35 cellular contexts compared by ENCODE assay signal in genomic region chr1:20705356-20705755, GRCh38. TPM values are rescaled to one million over a fixed set of nuclear protein-coding genes. Genes with fewer than 3 reads are reported as not detected.
A peak's percentile ranks its signal among the peaks of the same experiment; 100 is the strongest.
DNase-seq lines count a peak whose midpoint lies in the region; ATAC-seq, FAIRE-seq and TF ChIP-seq lines count a peak whose summit lies in the region.
"Had no signal": no experiment of that assay in that cellular context is flagged by ENCODE, and none has a peak within 500 bp of the region (broad histone marks: within the 10 kb centered on the region; RNA-seq: fewer than 3 reads in every experiment).

No MANE protein-coding gene starts in this region.

- H4K8ac ChIP-seq in mesenchymal stem cell (ENCODE audit: low read length) = no peak overlapping the region

- H3K18ac ChIP-seq in mesenchymal stem cell (ENCODE audit: low read depth in 1 of 2, low read length in 2 of 2) = no peak overlapping the region

- H3K27ac Mint-ChIP-seq in astrocyte (ENCODE audit: unreplicated experiment) = peak overlapping the region; percentile 66
- H3K27ac Mint-ChIP-seq: activated CD4-positive, alpha-beta T cell treated with anti-CD3 and anti-CD28 coated beads, Interleukin-2, amount 10 ng/mL, durations not matched to agents 24 days and 14 days; activated naive CD4-positive, alpha-beta T cell treated with anti-CD3 and anti-CD28 coated beads, Interleukin-2, amount 50 U/mL, for 24 hours; memory B cell; progenitor cell of endocrine pancreas; stimulated activated memory B cell treated with anti-CD40 and anti-IgM and Interleukin-4, amounts not matched to agents 10 μg/mL and 1 μg/mL and 100 μg/mL, for 72 hours had no signal

- H3K79me2 ChIP-seq in astrocyte (ENCODE audit: insufficient read depth, low read length) (no peaks in the 10 kb centered on the region), Karpas-422 (ENCODE audit: low read length) (no peaks in the 10 kb centered on the region)

- no peaks in the 10 kb centered on the region for H3K79me1 ChIP-seq in mesenchymal stem cell (replicated peaks; ENCODE audit: low read length, poor library complexity, severe bottlenecking)

- 63% methylated on average over 12 of the region's 12 CpGs for WGBS in mesenchymal stem cell

- H2AFZ ChIP-seq in astrocyte (ENCODE audit: low read depth, low read length) = peak overlapping the region; percentile 19
- no peak overlapping the region for H2AFZ ChIP-seq in mesenchymal stem cell (ENCODE audit: low read depth, low read length)
- H2AFZ ChIP-seq in Karpas-422 (ENCODE audit: low read length) = no peak overlapping the region

- no peak overlapping the region for H3K4me3 Mint-ChIP-seq in astrocyte (ENCODE audit: unreplicated experiment)
- H3K4me3 Mint-ChIP-seq: activated CD4-positive, alpha-beta T cell treated with anti-CD3 and anti-CD28 coated beads, Interleukin-2, amount 10 ng/mL, durations not matched to agents 24 days and 14 days; activated naive CD4-positive, alpha-beta T cell treated with anti-CD3 and anti-CD28 coated beads, Interleukin-2, amount 50 U/mL, for 24 hours; memory B cell; stimulated activated memory B cell treated with anti-CD40 and anti-IgM and Interleukin-4, amounts not matched to agents 10 μg/mL and 1 μg/mL and 100 μg/mL, for 72 hours had no signal

- H3K4ac ChIP-seq in mesenchymal stem cell (ENCODE audit: low read depth in 1 of 2, low read length in 2 of 2) = no peak overlapping the region

- no peak overlapping the region for H3K27ac ChIP-seq in astrocyte (ENCODE audit: low read depth, low read length)
- no peak overlapping the region for H3K27ac ChIP-seq in mesenchymal stem cell (ENCODE audit: low read length, poor library complexity, severe bottlenecking)
- H3K27ac ChIP-seq in Karpas-422 (ENCODE audit: low read length) = no peak overlapping the region
- H3K27ac ChIP-seq: BLaER1, breast epithelium, epithelial cell of prostate, transverse colon, WERI-Rb-1 had no signal

- no peak for ATAC-seq in GM21619 (IDR thresholded peaks at IDR 0.05; ENCODE audit: unreplicated experiment)
- ATAC-seq: left lobe of liver; stimulated activated memory B cell treated with anti-CD40 and anti-IgM and Interleukin-4, amounts not matched to agents 10 μg/mL and 1 μg/mL and 100 μg/mL, for 72 hours had no signal

- FAIRE-seq in astrocyte (lab: Jason Lieb, UNC) = no peak
- FAIRE-seq: G401.6 had no signal

- H3K27me3 Mint-ChIP-seq in astrocyte (ENCODE audit: low read depth, unreplicated experiment) = peaks cover 2% of the 10 kb centered on the region
- H3K27me3 Mint-ChIP-seq: activated CD4-positive, alpha-beta T cell treated with anti-CD3 and anti-CD28 coated beads, Interleukin-2, amount 10 ng/mL, durations not matched to agents 24 days and 14 days; activated naive CD4-positive, alpha-beta T cell treated with anti-CD3 and anti-CD28 coated beads, Interleukin-2, amount 50 U/mL, for 24 hours had no signal

- H3K23ac ChIP-seq in mesenchymal stem cell (ENCODE audit: low read length in 2 of 2) = no peak overlapping the region

- no peak overlapping the region for H3K9ac ChIP-seq in astrocyte (ENCODE audit: low read length)
- no peak overlapping the region for H3K9ac ChIP-seq in mesenchymal stem cell (ENCODE audit: low read length)
- no peak overlapping the region for H3K9ac ChIP-seq in Karpas-422 (ENCODE audit: low read length)
- H3K9ac ChIP-seq: BLaER1 had no signal

- peaks cover 6% of the 10 kb centered on the region for H3K36me3 Mint-ChIP-seq in astrocyte (ENCODE audit: low read depth, unreplicated experiment)
- H3K36me3 Mint-ChIP-seq: activated naive CD4-positive, alpha-beta T cell treated with anti-CD3 and anti-CD28 coated beads, Interleukin-2, amount 50 U/mL, for 24 hours; memory B cell; stimulated activated memory B cell treated with anti-CD40 and anti-IgM and Interleukin-4, amounts not matched to agents 10 μg/mL and 1 μg/mL and 100 μg/mL, for 72 hours had no signal

- H4K20me1 ChIP-seq in astrocyte (ENCODE audit: insufficient read depth, low read length) (no peaks in the 10 kb centered on the region), Karpas-422 (ENCODE audit: insufficient read depth, low read depth, low read length) (no peaks in the 10 kb centered on the region)
- H4K20me1 ChIP-seq: BLaER1 had no signal

- H2BK15ac ChIP-seq in mesenchymal stem cell (ENCODE audit: low read depth, poor library complexity, severe bottlenecking) = no peak overlapping the region

- H3K9me2 ChIP-seq in Karpas-422 (replicated peaks; ENCODE audit: insufficient read depth, low read length) = no peaks in the 10 kb centered on the region

- H3K9me3 ChIP-seq in astrocyte (ENCODE audit: insufficient read depth, low read depth, low read length) = peaks cover 4% of the 10 kb centered on the region
- no peaks in the 10 kb centered on the region for H3K9me3 ChIP-seq in mesenchymal stem cell (ENCODE audit: control insufficient read depth, low read length)
- no peaks in the 10 kb centered on the region for H3K9me3 ChIP-seq in Karpas-422 (ENCODE audit: low read length)
- H3K9me3 ChIP-seq: BLaER1, breast epithelium, transverse colon had no signal

- H2BK5ac ChIP-seq in mesenchymal stem cell (ENCODE audit: low read depth, low read length, poor library complexity, severe bottlenecking) = no peak overlapping the region

- no peak overlapping the region for H4K91ac ChIP-seq in mesenchymal stem cell (ENCODE audit: low read length)

- peaks cover 14% of the 10 kb centered on the region for H3K4me1 Mint-ChIP-seq in astrocyte (ENCODE audit: low read depth, unreplicated experiment)
- H3K4me1 Mint-ChIP-seq: activated CD4-positive, alpha-beta T cell treated with anti-CD3 and anti-CD28 coated beads, Interleukin-2, amount 10 ng/mL, durations not matched to agents 24 days and 14 days; activated naive CD4-positive, alpha-beta T cell treated with anti-CD3 and anti-CD28 coated beads, Interleukin-2, amount 50 U/mL, for 24 hours; memory B cell; stimulated activated memory B cell treated with anti-CD40 and anti-IgM and Interleukin-4, amounts not matched to agents 10 μg/mL and 1 μg/mL and 100 μg/mL, for 72 hours had no signal

- H3K36me3 ChIP-seq in astrocyte (ENCODE audit: insufficient read depth, low read length) = no peaks in the 10 kb centered on the region
- peaks cover 0 to 12% of the 10 kb centered on the region in 2 experiments for H3K36me3 ChIP-seq in mesenchymal stem cell (ENCODE audit: control insufficient read depth in 1 of 2, insufficient read depth in 2 of 2, low read depth in 1 of 2, low read length in 2 of 2)
- H3K36me3 ChIP-seq in Karpas-422 (ENCODE audit: insufficient read depth, low read length) = no peaks in the 10 kb centered on the region
- H3K36me3 ChIP-seq: BLaER1, breast epithelium, transverse colon, WERI-Rb-1 had no signal

- no peak overlapping the region for H2BK12ac ChIP-seq in mesenchymal stem cell (ENCODE audit: low read length in 2 of 2)

- H3K9me3 Mint-ChIP-seq in astrocyte (ENCODE audit: unreplicated experiment) = no peaks in the 10 kb centered on the region
- H3K9me3 Mint-ChIP-seq: activated CD4-positive, alpha-beta T cell treated with anti-CD3 and anti-CD28 coated beads, Interleukin-2, amount 10 ng/mL, durations not matched to agents 24 days and 14 days; activated naive CD4-positive, alpha-beta T cell treated with anti-CD3 and anti-CD28 coated beads, Interleukin-2, amount 50 U/mL, for 24 hours; memory B cell; stimulated activated memory B cell treated with anti-CD40 and anti-IgM and Interleukin-4, amounts not matched to agents 10 μg/mL and 1 μg/mL and 100 μg/mL, for 72 hours had no signal

- H3K4me1 ChIP-seq in astrocyte (ENCODE audit: insufficient read depth, low read length) (no peaks in the 10 kb centered on the region), mesenchymal stem cell (ENCODE audit: control insufficient read depth, insufficient read depth, low read depth, low read length) (peaks cover 10% of the 10 kb centered on the region), Karpas-422 (ENCODE audit: low read length) (no peaks in the 10 kb centered on the region)
- H3K4me1 ChIP-seq: breast epithelium, transverse colon had no signal

- TF ChIP-seq CTCF in astrocyte (IDR thresholded peaks at IDR 0.05; ENCODE audit: insufficient read depth, low read depth, low read length) = no peak

- H2BK120ac ChIP-seq in mesenchymal stem cell (ENCODE audit: low read depth, low read length) = no peak overlapping the region

- H3K27me3 ChIP-seq in astrocyte (ENCODE audit: insufficient read depth, low read length) (no peaks in the 10 kb centered on the region), mesenchymal stem cell (ENCODE audit: control insufficient read depth in 1 of 2, insufficient read depth in 1 of 2, low read length in 2 of 2) (peaks cover 0 to 12% of the 10 kb centered on the region in 2 experiments), Karpas-422 (ENCODE audit: low read length) (no peaks in the 10 kb centered on the region)
- H3K27me3 ChIP-seq: BLaER1, breast epithelium, transverse colon had no signal

- no peak overlapping the region for H3K14ac ChIP-seq in mesenchymal stem cell (ENCODE audit: low read length in 2 of 2)

- H2AK5ac ChIP-seq in mesenchymal stem cell (ENCODE audit: low read length, severe bottlenecking) = no peak overlapping the region

- H3K4me2 ChIP-seq in astrocyte (ENCODE audit: low read length) = peak overlapping the region; percentile 13
- H3K4me2 ChIP-seq in mesenchymal stem cell (ENCODE audit: low read length, poor library complexity, severe bottlenecking) = no peak overlapping the region
- no peak overlapping the region for H3K4me2 ChIP-seq in Karpas-422 (ENCODE audit: low read depth, low read length, poor library complexity, severe bottlenecking)
- H3K4me2 ChIP-seq: BLaER1 had no signal

- DNase-seq in Ammon's horn (ENCODE audit: low spot score) (peak; percentile 46), astrocyte (ENCODE audit: low read depth) (no peak), mesenchymal stem cell (peak; percentile 57), dermis blood vessel endothelial cell (no peak), Karpas-422 (no peak), NCI-H2196 treated with DMSO at 0.1 percent for 48 hours (lab: John Stamatoyannopoulos, UW; ENCODE audit: unreplicated experiment) (no peak)
- peak; percentile 88 for DNase-seq in Jurkat, Clone E6-1 (ENCODE audit: low read depth, low spot score)
- DNase-seq: ACHN; activated CD4-positive, alpha-beta T cell treated with anti-CD3 and anti-CD28 coated beads, Interleukin-2, amount 10 ng/mL, durations not matched to agents 24 days and 14 days; activated CD8-positive, alpha-beta memory T cell treated with anti-CD3 and anti-CD28 coated beads for 24 hours; activated T-cell treated with anti-CD3 and anti-CD28 coated beads for 4 hours; amniotic stem cell; COR-L47; DMS79; effector CD8-positive, alpha-beta T cell; HCEC 1CT; NCI-H1048; NCI-H187; NCI-H2227 treated with DMSO at 0.1 percent for 48 hours; NCI-H774; SW 1271; T1000; transverse colon; WERI-Rb-1 had no signal

- H3K4me3 ChIP-seq in Jurkat, Clone E6-1 (ENCODE audit: low read length) = no peak overlapping the region
- H3K4me3 ChIP-seq in astrocyte (ENCODE audit: insufficient read depth, low read depth, low read length) (no peak overlapping the region), mesenchymal stem cell (ENCODE audit: insufficient read depth in 1 of 2, low read depth in 1 of 2, low read length in 2 of 2) (no peak overlapping the region), Karpas-422 (ENCODE audit: low read length) (no peak overlapping the region)
- H3K4me3 ChIP-seq: BLaER1, breast epithelium, transverse colon had no signal

RNA-seq across cellular contexts. Expression of gene KIF17, which starts 12.5 kb away (rescaled TPM):
- polyA plus RNA-seq in Jurkat, Clone E6-1 (2012; ENCODE audit: insufficient read depth, insufficient read length) = not detected
- total RNA-seq in astrocyte = 2.2 and 2.3 TPM in 2 replicates
- 3.7 TPM for polyA plus RNA-seq in mesenchymal stem cell (2013, experiment 1 of 2)
- 3.0 TPM for polyA plus RNA-seq in mesenchymal stem cell (2013, experiment 2 of 2)
- total RNA-seq in dermis blood vessel endothelial cell = 32.3 and 39.5 TPM in 2 replicates
- not detected in 2 replicates for total RNA-seq in Karpas-422 (2014; rRNA removed; shearing (Covaris generic); ENCODE audit: low replicate concordance)
- total RNA-seq: activated CD4-positive, alpha-beta T cell treated with anti-CD3 and anti-CD28 coated beads, Interleukin-2, amount 10 ng/mL, durations not matched to agents 24 days and 14 days had no signal

RNA-seq across cellular contexts. Expression of gene SH2D5, which starts 27.1 kb away (rescaled TPM):
- 4.7 TPM for polyA plus RNA-seq in Jurkat, Clone E6-1 (2012; ENCODE audit: insufficient read depth, insufficient read length)
- total RNA-seq in astrocyte (4.0 and 5.9 TPM in 2 replicates), dermis blood vessel endothelial cell (under 0.01 and 0.42 TPM in 2 replicates)
- polyA plus RNA-seq in mesenchymal stem cell (2013, experiment 1 of 2) = 2.1 TPM
- polyA plus RNA-seq in mesenchymal stem cell (2013, experiment 2 of 2) = 2.2 TPM
- total RNA-seq in Karpas-422 (2014; rRNA removed; shearing (Covaris generic); ENCODE audit: low replicate concordance) = 0.07 TPM in 1 of 2 replicates, not detected in the other
- total RNA-seq: subcutaneous adipose tissue had no signal

RNA-seq across cellular contexts. Expression of gene DDOST, which starts 44.2 kb away (rescaled TPM):
- 147 TPM for polyA plus RNA-seq in Jurkat, Clone E6-1 (2012; ENCODE audit: insufficient read depth, insufficient read length)
- total RNA-seq in astrocyte = 327 and 331 TPM in 2 replicates
- 286 TPM for polyA plus RNA-seq in mesenchymal stem cell (2013, experiment 1 of 2)
- 285 TPM for polyA plus RNA-seq in mesenchymal stem cell (2013, experiment 2 of 2)
- 314 and 417 TPM in 2 replicates for total RNA-seq in dermis blood vessel endothelial cell
- 141 and 161 TPM in 2 replicates for total RNA-seq in Karpas-422 (2014; rRNA removed; shearing (Covaris generic); ENCODE audit: low replicate concordance)

Comparison
In these comparisons a context has a peak if more than half of its experiments do, and no peak if none do; other contexts are left out.
1. DNase-seq: peak in Ammon's horn (single experiment), Jurkat, Clone E6-1 (single experiment) and mesenchymal stem cell (single experiment); none in astrocyte (single experiment), dermis blood vessel endothelial cell (single experiment), Karpas-422 (single experiment) and NCI-H2196 treated with DMSO at 0.1 percent for 48 hours (single experiment).
2. RNA of gene KIF17, which starts 12.5 kb away (total RNA-seq): 32.3 to 39.5 TPM in dermis blood vessel endothelial cell; 2.2 to 2.3 TPM in astrocyte and not detected in Karpas-422; every median in the first group is over 10 times any median in the second.